Comparison of ENCODE assay signal across 6 cellular contexts in genomic region chr4:169458575-169458974, GRCh38.
"Had no signal": no experiment of that assay in that cellular context is flagged by ENCODE, and none has a peak within 500 bp of the region (broad histone marks: within the 10 kb centered on the region; RNA-seq: fewer than 3 reads in every experiment).

No MANE protein-coding gene starts in this region.

- H3K4me1 Mint-ChIP-seq: IgD-negative memory B cell had no signal

- FAIRE-seq: HTR-8/SVneo had no signal

- DNase-seq: IMR-90, KBM-7, KG1 had no signal

- H3K4me3 Mint-ChIP-seq: IgD-negative memory B cell had no signal

- H3K27ac Mint-ChIP-seq: IgD-negative memory B cell had no signal

- H3K27ac ChIP-seq: HL-60 had no signal

- H3K27me3 Mint-ChIP-seq: IgD-negative memory B cell had no signal
